ENCODE assay signal across 8 cellular contexts in the genomic region with DNA sequence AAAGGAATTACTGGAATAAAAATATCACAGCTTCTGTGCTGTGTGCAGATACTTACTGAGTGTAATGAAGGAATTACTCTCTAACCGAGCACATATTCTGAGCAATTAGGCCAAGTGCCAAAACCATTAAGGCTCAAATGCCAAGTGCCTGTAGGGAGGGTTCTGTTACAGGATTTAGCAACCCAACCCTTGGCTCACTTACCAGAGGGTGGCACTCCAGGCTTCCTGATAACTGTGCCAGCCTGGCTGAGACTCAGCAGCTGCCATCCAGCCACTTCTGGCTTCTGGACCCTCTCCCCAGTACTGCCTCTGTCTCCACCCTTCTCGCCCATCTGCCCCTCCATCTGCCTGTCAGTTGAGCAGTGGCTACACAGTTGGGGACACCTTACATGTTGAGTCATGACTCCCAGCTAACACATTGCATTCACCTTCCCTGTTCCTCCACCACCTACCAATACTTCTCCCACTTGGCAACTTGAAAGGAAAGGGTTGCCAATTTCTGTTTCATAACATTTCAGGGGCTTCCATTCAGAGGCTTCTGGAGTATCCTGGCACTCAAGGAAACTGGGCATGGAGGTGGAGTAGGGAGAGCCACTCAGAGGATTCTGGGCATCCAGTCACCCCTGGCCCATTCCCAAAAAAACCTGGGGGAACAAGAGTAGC.
DNase-seq lines count a peak whose midpoint lies in the region; ATAC-seq and TF ChIP-seq lines count a peak whose summit lies in the region.

No MANE protein-coding gene starts in this region.

- H3K27ac ChIP-seq in right atrium auricular region (no peak overlapping the region), OCI-LY1 (ENCODE audit: low read depth, low read length, poor library complexity, severe bottlenecking) (no peak overlapping the region)

- H3K4me3 Mint-ChIP-seq in chondrocyte (ENCODE audit: unreplicated experiment) = no peak overlapping the region

- peaks cover 4% of the 10 kb centered on the region for H3K4me1 Mint-ChIP-seq in chondrocyte (ENCODE audit: low read depth)

- H3K9me2 ChIP-seq in OCI-LY1 (ENCODE audit: low read depth, low read length) = no peaks in the 10 kb centered on the region

- H3K27me3 Mint-ChIP-seq in chondrocyte (ENCODE audit: low read depth) = no peaks in the 10 kb centered on the region

- H4K20me1 ChIP-seq in OCI-LY1 (ENCODE audit: insufficient read depth, low read length) = no peaks in the 10 kb centered on the region

- H3K4me3 ChIP-seq in right atrium auricular region (no peak overlapping the region), OCI-LY1 (ENCODE audit: low read depth, low read length, poor library complexity, severe bottlenecking) (no peak overlapping the region)

- H2AFZ ChIP-seq in OCI-LY1 (ENCODE audit: low read length) = no peak overlapping the region

- H3K9me3 Mint-ChIP-seq in chondrocyte (ENCODE audit: low read depth) = peaks cover 14% of the 10 kb centered on the region

- TF ChIP-seq CTCF in right atrium auricular region (IDR thresholded peaks at IDR 0.05) (peak in 1 of 2 donors; percentile 57), OCI-LY1 (IDR thresholded peaks at IDR 0.05; ENCODE audit: low read length) (peak; percentile 41; the same call in 1 of the 2 replicates), chondrocyte (IDR thresholded peaks at IDR 0.05) (peak; percentile 64)

- H3K36me3 Mint-ChIP-seq in chondrocyte (ENCODE audit: low read depth) = no peaks in the 10 kb centered on the region

- DNase-seq in Right ventricle myocardium inferior (ENCODE audit: missing footprints) (no peak), right atrium auricular region (ENCODE audit: low spot score) (no peak), chondrocyte (ENCODE audit: low spot score) (no peak), midbrain (lab: John Stamatoyannopoulos, UW) (peak; percentile 88), T1000 (lab: John Stamatoyannopoulos, UW) (no peak)

- H3K79me2 ChIP-seq in OCI-LY1 (ENCODE audit: insufficient read depth, low read length) = no peaks in the 10 kb centered on the region

- no peaks in the 10 kb centered on the region for H3K27me3 ChIP-seq in right atrium auricular region
- no peaks in the 10 kb centered on the region for H3K27me3 ChIP-seq in OCI-LY1 (ENCODE audit: insufficient read depth, low read length)

- no peak overlapping the region for H3K4me2 ChIP-seq in OCI-LY1 (ENCODE audit: low read length)

- H3F3A ChIP-seq in OCI-LY1 (ENCODE audit: insufficient read depth, low read length) = no peaks in the 10 kb centered on the region

- H3K36me3 ChIP-seq in right atrium auricular region (no peaks in the 10 kb centered on the region), OCI-LY1 (ENCODE audit: insufficient read depth, low read length) (no peaks in the 10 kb centered on the region)

- H3K27ac Mint-ChIP-seq in chondrocyte (ENCODE audit: unreplicated experiment) = no peak overlapping the region

- H3K9ac ChIP-seq in OCI-LY1 (ENCODE audit: low read length) = no peak overlapping the region

- H3K4me1 ChIP-seq in right atrium auricular region = peaks cover 0 to 12% of the 10 kb centered on the region in 2 donors
- peaks cover 12% of the 10 kb centered on the region for H3K4me1 ChIP-seq in OCI-LY1 (ENCODE audit: insufficient read depth, low read length, severe bottlenecking)

- ATAC-seq in Right ventricle myocardium inferior (peak; percentile 81), HG02759 (IDR thresholded peaks at IDR 0.05; ENCODE audit: unreplicated experiment) (no peak), GM18502 (IDR thresholded peaks at IDR 0.05; ENCODE audit: poor library complexity, unreplicated experiment) (no peak)

- H3K9me3 ChIP-seq in right atrium auricular region = no peaks in the 10 kb centered on the region
- no peaks in the 10 kb centered on the region for H3K9me3 ChIP-seq in OCI-LY1 (ENCODE audit: low read length)

- intact Hi-C loops in Right ventricle myocardium inferior (cut with DNase I) = loop anchor here (5.0 kb wide), 1 partner anchor 916 kb away; no protein-coding TSS in a partner anchor
